Comparison of ENCODE assay signal across 1 cellular context in genomic region chr5:132830436-132831094, GRCh38.
TF ChIP-seq lines count a peak whose summit lies in the region.

A gene with protein sequence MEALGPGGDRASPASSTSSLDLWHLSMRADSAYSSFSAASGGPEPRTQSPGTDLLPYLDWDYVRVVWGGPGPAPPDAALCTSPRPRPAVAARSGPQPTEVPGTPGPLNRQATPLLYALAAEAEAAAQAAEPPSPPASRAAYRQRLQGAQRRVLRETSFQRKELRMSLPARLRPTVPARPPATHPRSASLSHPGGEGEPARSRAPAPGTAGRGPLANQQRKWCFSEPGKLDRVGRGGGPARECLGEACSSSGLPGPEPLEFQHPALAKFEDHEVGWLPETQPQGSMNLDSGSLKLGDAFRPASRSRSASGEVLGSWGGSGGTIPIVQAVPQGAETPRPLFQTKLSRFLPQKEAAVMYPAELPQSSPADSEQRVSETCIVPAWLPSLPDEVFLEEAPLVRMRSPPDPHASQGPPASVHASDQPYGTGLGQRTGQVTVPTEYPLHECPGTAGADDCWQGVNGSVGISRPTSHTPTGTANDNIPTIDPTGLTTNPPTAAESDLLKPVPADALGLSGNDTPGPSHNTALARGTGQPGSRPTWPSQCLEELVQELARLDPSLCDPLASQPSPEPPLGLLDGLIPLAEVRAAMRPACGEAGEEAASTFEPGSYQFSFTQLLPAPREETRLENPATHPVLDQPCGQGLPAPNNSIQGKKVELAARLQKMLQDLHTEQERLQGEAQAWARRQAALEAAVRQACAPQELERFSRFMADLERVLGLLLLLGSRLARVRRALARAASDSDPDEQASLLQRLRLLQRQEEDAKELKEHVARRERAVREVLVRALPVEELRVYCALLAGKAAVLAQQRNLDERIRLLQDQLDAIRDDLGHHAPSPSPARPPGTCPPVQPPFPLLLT (minus strand): TSS chr5:132830647. CDS start chr5:132826140, 4,507 bp downstream.

TF ChIP-seq in K562, 482 proteins besides CTCF, POLR2A, EP300 and RAD21 (continued from another document and continues in another):
- TF ChIP-seq, protein P1, sequence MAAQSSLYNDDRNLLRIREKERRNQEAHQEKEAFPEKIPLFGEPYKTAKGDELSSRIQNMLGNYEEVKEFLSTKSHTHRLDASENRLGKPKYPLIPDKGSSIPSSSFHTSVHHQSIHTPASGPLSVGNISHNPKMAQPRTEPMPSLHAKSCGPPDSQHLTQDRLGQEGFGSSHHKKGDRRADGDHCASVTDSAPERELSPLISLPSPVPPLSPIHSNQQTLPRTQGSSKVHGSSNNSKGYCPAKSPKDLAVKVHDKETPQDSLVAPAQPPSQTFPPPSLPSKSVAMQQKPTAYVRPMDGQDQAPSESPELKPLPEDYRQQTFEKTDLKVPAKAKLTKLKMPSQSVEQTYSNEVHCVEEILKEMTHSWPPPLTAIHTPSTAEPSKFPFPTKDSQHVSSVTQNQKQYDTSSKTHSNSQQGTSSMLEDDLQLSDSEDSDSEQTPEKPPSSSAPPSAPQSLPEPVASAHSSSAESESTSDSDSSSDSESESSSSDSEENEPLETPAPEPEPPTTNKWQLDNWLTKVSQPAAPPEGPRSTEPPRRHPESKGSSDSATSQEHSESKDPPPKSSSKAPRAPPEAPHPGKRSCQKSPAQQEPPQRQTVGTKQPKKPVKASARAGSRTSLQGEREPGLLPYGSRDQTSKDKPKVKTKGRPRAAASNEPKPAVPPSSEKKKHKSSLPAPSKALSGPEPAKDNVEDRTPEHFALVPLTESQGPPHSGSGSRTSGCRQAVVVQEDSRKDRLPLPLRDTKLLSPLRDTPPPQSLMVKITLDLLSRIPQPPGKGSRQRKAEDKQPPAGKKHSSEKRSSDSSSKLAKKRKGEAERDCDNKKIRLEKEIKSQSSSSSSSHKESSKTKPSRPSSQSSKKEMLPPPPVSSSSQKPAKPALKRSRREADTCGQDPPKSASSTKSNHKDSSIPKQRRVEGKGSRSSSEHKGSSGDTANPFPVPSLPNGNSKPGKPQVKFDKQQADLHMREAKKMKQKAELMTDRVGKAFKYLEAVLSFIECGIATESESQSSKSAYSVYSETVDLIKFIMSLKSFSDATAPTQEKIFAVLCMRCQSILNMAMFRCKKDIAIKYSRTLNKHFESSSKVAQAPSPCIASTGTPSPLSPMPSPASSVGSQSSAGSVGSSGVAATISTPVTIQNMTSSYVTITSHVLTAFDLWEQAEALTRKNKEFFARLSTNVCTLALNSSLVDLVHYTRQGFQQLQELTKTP (IDR thresholded peaks at IDR 0.05; ENCODE audit: low read depth in 1 of 2, partially characterized antibody in 2 of 2), result no peak
- TF ChIP-seq NFE2L1 (tag; IDR thresholded peaks at IDR 0.05; ENCODE audit: borderline replicate concordance, low read depth) (no peak), ZNF644 (tag; IDR thresholded peaks at IDR 0.05; ENCODE audit: low read depth) (no peak), BACH1 (tag; IDR thresholded peaks at IDR 0.05) (no peak), TARDBP (IDR thresholded peaks at IDR 0.05) (0 out of 2 replicates have a peak, but pooled peaks have one; percentile 30), HIVEP1 (CRISPR knock-in tag; IDR thresholded peaks at IDR 0.05) (no peak), ZNF77 (CRISPR knock-in tag; IDR thresholded peaks at IDR 0.05) (no peak), JUN (IDR thresholded peaks at IDR 0.05; ENCODE audit: borderline replicate concordance, low read depth, low read length) (no peak), JUN (CRISPR knock-in tag; IDR thresholded peaks at IDR 0.05; ENCODE audit: borderline replicate concordance) (no peak; the same call in 1 of the 2 replicates), ZBTB26 (CRISPR knock-in tag; IDR thresholded peaks at IDR 0.05) (no peak), POLR2G (IDR thresholded peaks at IDR 0.05; ENCODE audit: low read depth, low read length) (peak; percentile 90), KLF6 (CRISPR knock-in tag; IDR thresholded peaks at IDR 0.05; ENCODE audit: borderline replicate concordance) (peak; percentile 17; the same call in 1 of the 2 replicates), RBM22 (IDR thresholded peaks at IDR 0.05; ENCODE audit: low read depth, low read length, poor library complexity, severe bottlenecking) (no peak), DIDO1 (tag; IDR thresholded peaks at IDR 0.05; ENCODE audit: low read depth) (no peak), ZNF232 (CRISPR knock-in tag; IDR thresholded peaks at IDR 0.05) (0 out of 2 replicates have a peak, but pooled peaks have one; percentile 45), NCOA1 (IDR thresholded peaks at IDR 0.05; ENCODE audit: low read depth) (0 out of 2 replicates have a peak, but pooled peaks have one; percentile 38), CHD2 (IDR thresholded peaks at IDR 0.05; ENCODE audit: low read depth, low read length) (no peak), PCBP1 (IDR thresholded peaks at IDR 0.05; ENCODE audit: low read depth, low read length, poor library complexity, severe bottlenecking) (peak; percentile 31), ESRRA (IDR thresholded peaks at IDR 0.05; ENCODE audit: borderline replicate concordance, low read depth) (peak; percentile 65; the same call in 1 of the 2 replicates), TFE3 (CRISPR knock-in tag; IDR thresholded peaks at IDR 0.05) (no peak), ZNF121 (CRISPR knock-in tag; conservative IDR thresholded peaks at IDR 0.05) (0 out of 2 replicates have a peak, but pooled peaks have one; percentile 1), PHB (CRISPR knock-in tag; IDR thresholded peaks at IDR 0.05) (no peak)
- TF ChIP-seq, protein P2, sequence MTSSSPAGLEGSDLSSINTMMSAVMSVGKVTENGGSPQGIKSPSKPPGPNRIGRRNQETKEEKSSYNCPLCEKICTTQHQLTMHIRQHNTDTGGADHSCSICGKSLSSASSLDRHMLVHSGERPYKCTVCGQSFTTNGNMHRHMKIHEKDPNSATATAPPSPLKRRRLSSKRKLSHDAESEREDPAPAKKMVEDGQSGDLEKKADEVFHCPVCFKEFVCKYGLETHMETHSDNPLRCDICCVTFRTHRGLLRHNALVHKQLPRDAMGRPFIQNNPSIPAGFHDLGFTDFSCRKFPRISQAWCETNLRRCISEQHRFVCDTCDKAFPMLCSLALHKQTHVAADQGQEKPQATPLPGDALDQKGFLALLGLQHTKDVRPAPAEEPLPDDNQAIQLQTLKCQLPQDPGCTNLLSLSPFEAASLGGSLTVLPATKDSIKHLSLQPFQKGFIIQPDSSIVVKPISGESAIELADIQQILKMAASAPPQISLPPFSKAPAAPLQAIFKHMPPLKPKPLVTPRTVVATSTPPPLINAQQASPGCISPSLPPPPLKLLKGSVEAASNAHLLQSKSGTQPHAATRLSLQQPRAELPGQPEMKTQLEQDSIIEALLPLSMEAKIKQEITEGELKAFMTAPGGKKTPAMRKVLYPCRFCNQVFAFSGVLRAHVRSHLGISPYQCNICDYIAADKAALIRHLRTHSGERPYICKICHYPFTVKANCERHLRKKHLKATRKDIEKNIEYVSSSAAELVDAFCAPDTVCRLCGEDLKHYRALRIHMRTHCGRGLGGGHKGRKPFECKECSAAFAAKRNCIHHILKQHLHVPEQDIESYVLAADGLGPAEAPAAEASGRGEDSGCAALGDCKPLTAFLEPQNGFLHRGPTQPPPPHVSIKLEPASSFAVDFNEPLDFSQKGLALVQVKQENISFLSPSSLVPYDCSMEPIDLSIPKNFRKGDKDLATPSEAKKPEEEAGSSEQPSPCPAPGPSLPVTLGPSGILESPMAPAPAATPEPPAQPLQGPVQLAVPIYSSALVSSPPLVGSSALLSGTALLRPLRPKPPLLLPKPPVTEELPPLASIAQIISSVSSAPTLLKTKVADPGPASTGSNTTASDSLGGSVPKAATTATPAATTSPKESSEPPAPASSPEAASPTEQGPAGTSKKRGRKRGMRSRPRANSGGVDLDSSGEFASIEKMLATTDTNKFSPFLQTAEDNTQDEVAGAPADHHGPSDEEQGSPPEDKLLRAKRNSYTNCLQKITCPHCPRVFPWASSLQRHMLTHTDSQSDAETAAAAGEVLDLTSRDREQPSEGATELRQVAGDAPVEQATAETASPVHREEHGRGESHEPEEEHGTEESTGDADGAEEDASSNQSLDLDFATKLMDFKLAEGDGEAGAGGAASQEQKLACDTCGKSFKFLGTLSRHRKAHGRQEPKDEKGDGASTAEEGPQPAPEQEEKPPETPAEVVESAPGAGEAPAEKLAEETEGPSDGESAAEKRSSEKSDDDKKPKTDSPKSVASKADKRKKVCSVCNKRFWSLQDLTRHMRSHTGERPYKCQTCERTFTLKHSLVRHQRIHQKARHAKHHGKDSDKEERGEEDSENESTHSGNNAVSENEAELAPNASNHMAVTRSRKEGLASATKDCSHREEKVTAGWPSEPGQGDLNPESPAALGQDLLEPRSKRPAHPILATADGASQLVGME (CRISPR knock-in tag; IDR thresholded peaks at IDR 0.05), result peak; percentile 89
- TF ChIP-seq, protein P3, sequence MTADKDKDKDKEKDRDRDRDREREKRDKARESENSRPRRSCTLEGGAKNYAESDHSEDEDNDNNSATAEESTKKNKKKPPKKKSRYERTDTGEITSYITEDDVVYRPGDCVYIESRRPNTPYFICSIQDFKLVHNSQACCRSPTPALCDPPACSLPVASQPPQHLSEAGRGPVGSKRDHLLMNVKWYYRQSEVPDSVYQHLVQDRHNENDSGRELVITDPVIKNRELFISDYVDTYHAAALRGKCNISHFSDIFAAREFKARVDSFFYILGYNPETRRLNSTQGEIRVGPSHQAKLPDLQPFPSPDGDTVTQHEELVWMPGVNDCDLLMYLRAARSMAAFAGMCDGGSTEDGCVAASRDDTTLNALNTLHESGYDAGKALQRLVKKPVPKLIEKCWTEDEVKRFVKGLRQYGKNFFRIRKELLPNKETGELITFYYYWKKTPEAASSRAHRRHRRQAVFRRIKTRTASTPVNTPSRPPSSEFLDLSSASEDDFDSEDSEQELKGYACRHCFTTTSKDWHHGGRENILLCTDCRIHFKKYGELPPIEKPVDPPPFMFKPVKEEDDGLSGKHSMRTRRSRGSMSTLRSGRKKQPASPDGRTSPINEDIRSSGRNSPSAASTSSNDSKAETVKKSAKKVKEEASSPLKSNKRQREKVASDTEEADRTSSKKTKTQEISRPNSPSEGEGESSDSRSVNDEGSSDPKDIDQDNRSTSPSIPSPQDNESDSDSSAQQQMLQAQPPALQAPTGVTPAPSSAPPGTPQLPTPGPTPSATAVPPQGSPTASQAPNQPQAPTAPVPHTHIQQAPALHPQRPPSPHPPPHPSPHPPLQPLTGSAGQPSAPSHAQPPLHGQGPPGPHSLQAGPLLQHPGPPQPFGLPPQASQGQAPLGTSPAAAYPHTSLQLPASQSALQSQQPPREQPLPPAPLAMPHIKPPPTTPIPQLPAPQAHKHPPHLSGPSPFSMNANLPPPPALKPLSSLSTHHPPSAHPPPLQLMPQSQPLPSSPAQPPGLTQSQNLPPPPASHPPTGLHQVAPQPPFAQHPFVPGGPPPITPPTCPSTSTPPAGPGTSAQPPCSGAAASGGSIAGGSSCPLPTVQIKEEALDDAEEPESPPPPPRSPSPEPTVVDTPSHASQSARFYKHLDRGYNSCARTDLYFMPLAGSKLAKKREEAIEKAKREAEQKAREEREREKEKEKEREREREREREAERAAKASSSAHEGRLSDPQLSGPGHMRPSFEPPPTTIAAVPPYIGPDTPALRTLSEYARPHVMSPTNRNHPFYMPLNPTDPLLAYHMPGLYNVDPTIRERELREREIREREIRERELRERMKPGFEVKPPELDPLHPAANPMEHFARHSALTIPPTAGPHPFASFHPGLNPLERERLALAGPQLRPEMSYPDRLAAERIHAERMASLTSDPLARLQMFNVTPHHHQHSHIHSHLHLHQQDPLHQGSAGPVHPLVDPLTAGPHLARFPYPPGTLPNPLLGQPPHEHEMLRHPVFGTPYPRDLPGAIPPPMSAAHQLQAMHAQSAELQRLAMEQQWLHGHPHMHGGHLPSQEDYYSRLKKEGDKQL (CRISPR knock-in tag; IDR thresholded peaks at IDR 0.05; ENCODE audit: borderline replicate concordance), result no peak
- TF ChIP-seq, protein P4, sequence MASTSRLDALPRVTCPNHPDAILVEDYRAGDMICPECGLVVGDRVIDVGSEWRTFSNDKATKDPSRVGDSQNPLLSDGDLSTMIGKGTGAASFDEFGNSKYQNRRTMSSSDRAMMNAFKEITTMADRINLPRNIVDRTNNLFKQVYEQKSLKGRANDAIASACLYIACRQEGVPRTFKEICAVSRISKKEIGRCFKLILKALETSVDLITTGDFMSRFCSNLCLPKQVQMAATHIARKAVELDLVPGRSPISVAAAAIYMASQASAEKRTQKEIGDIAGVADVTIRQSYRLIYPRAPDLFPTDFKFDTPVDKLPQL (IDR thresholded peaks at IDR 0.05; ENCODE audit: extremely low read depth, insufficient read length), result no peak
- TF ChIP-seq, protein P5, sequence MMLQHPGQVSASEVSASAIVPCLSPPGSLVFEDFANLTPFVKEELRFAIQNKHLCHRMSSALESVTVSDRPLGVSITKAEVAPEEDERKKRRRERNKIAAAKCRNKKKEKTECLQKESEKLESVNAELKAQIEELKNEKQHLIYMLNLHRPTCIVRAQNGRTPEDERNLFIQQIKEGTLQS (IDR thresholded peaks at IDR 0.05), result peak; percentile 36; the same call in 1 of the 2 replicates
- TF ChIP-seq, protein P5 (CRISPR knock-in tag; conservative IDR thresholded peaks at IDR 0.05), result no peak
- TF ChIP-seq, protein P6, sequence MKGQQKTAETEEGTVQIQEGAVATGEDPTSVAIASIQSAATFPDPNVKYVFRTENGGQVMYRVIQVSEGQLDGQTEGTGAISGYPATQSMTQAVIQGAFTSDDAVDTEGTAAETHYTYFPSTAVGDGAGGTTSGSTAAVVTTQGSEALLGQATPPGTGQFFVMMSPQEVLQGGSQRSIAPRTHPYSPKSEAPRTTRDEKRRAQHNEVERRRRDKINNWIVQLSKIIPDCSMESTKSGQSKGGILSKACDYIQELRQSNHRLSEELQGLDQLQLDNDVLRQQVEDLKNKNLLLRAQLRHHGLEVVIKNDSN (CRISPR knock-in tag; IDR thresholded peaks at IDR 0.05), result no peak
